Comparison of ENCODE assay signal across 9 cellular contexts in the genomic region with DNA sequence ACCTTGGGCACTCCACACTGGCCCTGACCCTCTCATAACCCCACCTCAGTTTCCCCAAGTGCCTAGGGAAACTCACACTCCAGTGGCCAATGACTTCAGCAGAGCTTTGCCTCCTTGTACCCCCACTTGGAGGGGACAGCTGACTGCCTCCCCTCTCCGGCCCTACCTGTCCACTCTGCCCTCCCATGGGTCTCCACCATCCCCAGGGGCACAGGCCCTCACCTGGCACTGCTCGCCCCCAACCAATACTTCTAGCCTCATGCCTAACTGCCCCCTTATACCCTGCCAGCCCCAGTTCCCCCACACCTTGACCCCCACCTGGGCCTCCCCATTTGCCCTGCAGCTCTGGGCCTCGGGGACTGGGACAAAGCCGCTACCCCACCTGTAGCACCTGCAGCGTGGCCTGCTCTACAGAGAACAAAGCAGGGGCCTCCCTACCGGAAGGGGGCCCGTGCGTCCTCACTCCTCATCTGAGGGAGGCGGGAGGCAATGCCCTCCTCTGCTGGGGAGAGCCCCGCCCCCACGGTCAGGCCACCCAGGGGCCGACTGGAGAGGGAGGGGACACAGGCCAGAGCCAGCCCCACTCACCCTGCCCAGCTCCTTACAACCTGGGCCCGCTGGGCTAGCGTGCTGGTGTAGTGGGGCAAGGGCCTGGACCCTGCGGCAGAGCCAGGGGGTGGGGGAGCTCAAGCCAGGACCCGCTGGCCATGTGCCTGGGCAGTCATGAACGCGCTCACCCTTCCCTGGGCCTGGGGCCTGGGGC. TPM values are rescaled to one million over a fixed set of nuclear protein-coding genes. Genes with fewer than 3 reads are reported as not detected.
A peak's percentile ranks its signal among the peaks of the same experiment; 100 is the strongest.
DNase-seq lines count a peak whose midpoint lies in the region; ATAC-seq and TF ChIP-seq lines count a peak whose summit lies in the region.
"Had no signal": no experiment of that assay in that cellular context is flagged by ENCODE, and none has a peak within 500 bp of the region (broad histone marks: within the 10 kb centered on the region; RNA-seq: fewer than 3 reads in every experiment).

No MANE protein-coding gene starts in this region.

- H3K36me3 ChIP-seq in H7 (replicated peaks; ENCODE audit: control insufficient read depth, insufficient read depth, low read length) (peaks cover 3% of the 10 kb centered on the region), parathyroid adenoma (ENCODE audit: control insufficient read depth, insufficient read depth, low read length) (no peaks in the 10 kb centered on the region)
- H3K36me3 ChIP-seq: neutrophil had no signal

- H3K4me1 ChIP-seq in parathyroid adenoma, result peaks cover 20% of the 10 kb centered on the region

- H3K27ac ChIP-seq in cingulate gyrus (ENCODE audit: low read depth, low read length), result peak overlapping the region; percentile 91
- peak overlapping the region; percentile 67 for H3K27ac ChIP-seq in parathyroid adenoma
- H3K27ac ChIP-seq: neutrophil had no signal

- peaks cover 2% of the 10 kb centered on the region for H3K79me2 ChIP-seq in parathyroid adenoma

- peak; percentile 87 for DNase-seq in H7
- DNase-seq in stimulated activated CD4-positive, alpha-beta T cell treated with anti-CD3 and anti-CD28 coated beads, Interleukin-4, amount 100 ng/mL, for 4 hours, result no peak
- DNase-seq: activated CD8-positive, alpha-beta memory T cell treated with anti-CD3 and anti-CD28 coated beads, Interleukin-2, amount 50 U/mL, for 4 hours; stimulated activated naive B cell treated with anti-CD40 and anti-IgM and Interleukin-4, amounts not matched to agents 10 μg/mL and 1 μg/mL and 100 μg/mL, for 72 hours had no signal

- H3K9ac ChIP-seq in parathyroid adenoma, result no peak overlapping the region

- H2AFZ ChIP-seq in parathyroid adenoma, result no peak overlapping the region

- no peak for TF ChIP-seq CTCF in parathyroid adenoma (IDR thresholded peaks at IDR 0.05)

- H3K9me3 ChIP-seq in parathyroid adenoma (ENCODE audit: control insufficient read depth, low read length), result no peaks in the 10 kb centered on the region
- H3K9me3 ChIP-seq: neutrophil had no signal

- no peaks in the 10 kb centered on the region for H3K27me3 ChIP-seq in H7 (ENCODE audit: control insufficient read depth, insufficient read depth, low read length)
- no peaks in the 10 kb centered on the region for H3K27me3 ChIP-seq in parathyroid adenoma (ENCODE audit: control insufficient read depth, insufficient read depth, low read length)

- ATAC-seq in GM21786 (IDR thresholded peaks at IDR 0.05; ENCODE audit: unreplicated experiment) (no peak), GM21825 (IDR thresholded peaks at IDR 0.05; ENCODE audit: unreplicated experiment) (no peak)
- ATAC-seq: stimulated activated naive B cell treated with anti-CD40 and anti-IgM and Interleukin-4, amounts not matched to agents 10 μg/mL and 1 μg/mL and 100 μg/mL, for 72 hours had no signal

- H3K4me3 ChIP-seq in H7 (ENCODE audit: insufficient read depth, low read depth, low read length), result no peak overlapping the region
- no peak overlapping the region for H3K4me3 ChIP-seq in parathyroid adenoma (ENCODE audit: low read depth, low read length)

- H3K4me2 ChIP-seq in parathyroid adenoma (ENCODE audit: low read length), result peak overlapping the region; percentile 21

RNA-seq across cellular contexts. Expression of gene LAMA5, which starts 8.2 kb away (rescaled TPM):
- 61.0 and 90.8 TPM in 2 replicates for total RNA-seq in H7 (2014; rRNA removed; shearing (Covaris generic))

RNA-seq across cellular contexts. Expression of gene RPS21, which starts 28.0 kb away (rescaled TPM):
- total RNA-seq in H7 (2014; rRNA removed; shearing (Covaris generic)), result 877 and 1,118 TPM in 2 replicates

RNA-seq across cellular contexts. Expression of gene CABLES2, which starts 48.2 kb away (rescaled TPM):
- total RNA-seq in H7 (2014; rRNA removed; shearing (Covaris generic)), result 7.7 and 8.3 TPM in 2 replicates

RNA-seq across cellular contexts. Expression of gene ADRM1, which starts 56.1 kb away (rescaled TPM):
- total RNA-seq in H7 (2014; rRNA removed; shearing (Covaris generic)), result 224 and 290 TPM in 2 replicates
